8 cellular contexts compared by ENCODE assay signal in genomic region chr11:44286268-44286880, GRCh38. TPM values are rescaled to one million over a fixed set of nuclear protein-coding genes. Genes with fewer than 3 reads are reported as not detected.
DNase-seq lines count a peak whose midpoint lies in the region; ATAC-seq and TF ChIP-seq lines count a peak whose summit lies in the region.

No MANE protein-coding gene starts in this region.

- no peak overlapping the region for H3K27ac ChIP-seq in vagina

- ATAC-seq in HG03342 (IDR thresholded peaks at IDR 0.05; ENCODE audit: unreplicated experiment) (peak; percentile 70), omental fat pad (ENCODE audit: low FRiP score) (no peak), GM18502 (IDR thresholded peaks at IDR 0.05; ENCODE audit: poor library complexity, unreplicated experiment) (no peak)

- no peaks in the 10 kb centered on the region for H3K36me3 ChIP-seq in vagina

- intact Hi-C loops in vagina (cut with DNase I) = loop anchor here (5.0 kb wide), 1 partner anchor 251 kb away; no protein-coding TSS in a partner anchor

- H3K4me1 ChIP-seq in vagina = no peaks in the 10 kb centered on the region

- DNase-seq in EH (ENCODE audit: low read depth) = peak; percentile 69
- peak; percentile 52 for DNase-seq in NOMO-1 treated with DMSO at 0.1 percent for 48 hours (lab: John Stamatoyannopoulos, UW; ENCODE audit: unreplicated experiment)
- peak; percentile 86 for DNase-seq in activated CD8-positive, alpha-beta memory T cell treated with anti-CD3 and anti-CD28 coated beads, Interleukin-2, amount 50 U/mL, for 48 hours
- DNase-seq in fibroblast of gingiva (ENCODE audit: low read depth) = peak; percentile 22
- DNase-seq in omental fat pad (ENCODE audit: low spot score) = no peak
- DNase-seq in vagina (ENCODE audit: extremely low spot score in 2 of 2) = no peak

- peak in 2 of 3 donors; percentile 79 to 82 for TF ChIP-seq CTCF in omental fat pad (IDR thresholded peaks at IDR 0.05)
- TF ChIP-seq CTCF in vagina (IDR thresholded peaks at IDR 0.05) = peak; percentile 73 to 90 (median 89)

- no peak overlapping the region for H3K4me3 ChIP-seq in vagina

- TF ChIP-seq POLR2A in vagina (IDR thresholded peaks at IDR 0.05) = no peak

- H3K9me3 ChIP-seq in vagina = no peaks in the 10 kb centered on the region

- no peaks in the 10 kb centered on the region for H3K27me3 ChIP-seq in vagina

RNA-seq across cellular contexts. Expression of gene ALX4, which starts 23.6 kb away (rescaled TPM):
- under 1 TPM in 3 of 4 donors, not detected in 1; 0.09 to 0.32 (median 0.13) TPM for total RNA-seq in omental fat pad
- total RNA-seq in vagina = not detected

Comparison
In these comparisons a context has a peak if more than half of its experiments do, and no peak if none do; other contexts are left out.
1. DNase-seq: peak in EH (single experiment), NOMO-1 treated with DMSO at 0.1 percent for 48 hours (single experiment), activated CD8-positive, alpha-beta memory T cell treated with anti-CD3 and anti-CD28 coated beads, Interleukin-2, amount 50 U/mL, for 48 hours (single experiment) and fibroblast of gingiva (single experiment); none in omental fat pad (single experiment) and vagina (0 of 2).